ENCODE assay signal across 8 cellular contexts in genomic region chr9:26723486-26723885, GRCh38.
A peak's percentile ranks its signal among the peaks of the same experiment; 100 is the strongest.
DNase-seq lines count a peak whose midpoint lies in the region; ATAC-seq, FAIRE-seq and TF ChIP-seq lines count a peak whose summit lies in the region.

No MANE protein-coding gene starts in this region.

- H3K9ac ChIP-seq in PC-3 (ENCODE audit: low read length): no peak overlapping the region

- H3K4me1 ChIP-seq in PC-3 (ENCODE audit: insufficient read depth, low read length): no peaks in the 10 kb centered on the region
- H3K4me1 ChIP-seq in small intestine (ENCODE audit: control insufficient read depth in 2 of 2, insufficient read depth in 1 of 2, low read depth in 1 of 2, low read length in 1 of 2): peaks cover 0 to 2% of the 10 kb centered on the region in 2 donors

- H3K27ac ChIP-seq in PC-3 (ENCODE audit: low read length): no peak overlapping the region
- no peak overlapping the region for H3K27ac ChIP-seq in small intestine (ENCODE audit: low read depth in 1 of 2, low read length in 1 of 2)

- H2AFZ ChIP-seq in PC-3 (ENCODE audit: low read length): no peak overlapping the region

- no peak for TF ChIP-seq POLR2A in erythroblast (IDR thresholded peaks at IDR 0.05; ENCODE audit: low read length)

- TF ChIP-seq CTCF in PC-3 (conservative IDR thresholded peaks at IDR 0.05; ENCODE audit: low read depth, low read length): peak; percentile 62

- WGBS in small intestine, 3 donors: 16 to 27% (median 16%) methylated on average over 9 of the region's 9 CpGs

- H3K9me3 ChIP-seq in PC-3 (ENCODE audit: low read length) (no peaks in the 10 kb centered on the region), small intestine (ENCODE audit: control insufficient read depth, low read depth) (no peaks in the 10 kb centered on the region)

- no TSS peak for BruUV-seq in PC-3 (replicated peaks; lab: Mats Ljungman, UMichigan)

- H3K79me2 ChIP-seq in PC-3 (ENCODE audit: low read length): no peaks in the 10 kb centered on the region

- H3K4me3 Mint-ChIP-seq in activated naive CD4-positive, alpha-beta T cell treated with anti-CD3 and anti-CD28 coated beads for 36 hours: no peak overlapping the region

- peak; percentile 60 for ATAC-seq in HG02798 (IDR thresholded peaks at IDR 0.05; ENCODE audit: poor library complexity, unreplicated experiment)
- peak; percentile 54 for ATAC-seq in PC-3
- ATAC-seq in HG02840 (IDR thresholded peaks at IDR 0.05; ENCODE audit: low FRiP score, unreplicated experiment): no peak

- no peak overlapping the region for H3K4me2 ChIP-seq in PC-3 (ENCODE audit: low read length)

- no peaks in the 10 kb centered on the region for H4K20me1 ChIP-seq in PC-3 (ENCODE audit: low read length)

- no peak overlapping the region for H3K27ac Mint-ChIP-seq in activated naive CD4-positive, alpha-beta T cell treated with anti-CD3 and anti-CD28 coated beads for 36 hours

- H3K9me3 Mint-ChIP-seq in activated naive CD4-positive, alpha-beta T cell treated with anti-CD3 and anti-CD28 coated beads for 36 hours: no peaks in the 10 kb centered on the region

- H3K36me3 ChIP-seq in PC-3 (ENCODE audit: low read depth, low read length): no peaks in the 10 kb centered on the region
- no peaks in the 10 kb centered on the region for H3K36me3 ChIP-seq in small intestine (ENCODE audit: control insufficient read depth in 2 of 2, insufficient read depth in 2 of 2, low read length in 2 of 2)

- no peak for FAIRE-seq in small intestine (lab: Jason Lieb, UNC)

- no peaks in the 10 kb centered on the region for H3F3A ChIP-seq in PC-3 (ENCODE audit: low read length, unreplicated experiment)

- H3K9me2 ChIP-seq in PC-3 (replicated peaks; ENCODE audit: low read length): no peaks in the 10 kb centered on the region

- POLR2A ChIA-PET in PC-3 (lab: Charles Lee; ENCODE audit: unreplicated experiment): no interaction called here

- H3K27me3 ChIP-seq in PC-3 (ENCODE audit: low read length): peaks cover 33% of the 10 kb centered on the region
- H3K27me3 ChIP-seq in small intestine (ENCODE audit: control insufficient read depth in 2 of 2, insufficient read depth in 2 of 2, low read length in 2 of 2): peaks cover 0 to 1% of the 10 kb centered on the region in 2 donors

- peaks cover 12% of the 10 kb centered on the region for H3K27me3 Mint-ChIP-seq in activated naive CD4-positive, alpha-beta T cell treated with anti-CD3 and anti-CD28 coated beads for 36 hours (ENCODE audit: low read depth)

- H3K36me3 Mint-ChIP-seq in activated naive CD4-positive, alpha-beta T cell treated with anti-CD3 and anti-CD28 coated beads for 36 hours (ENCODE audit: low read depth): no peaks in the 10 kb centered on the region

- CTCF ChIA-PET in activated naive CD4-positive, alpha-beta T cell treated with anti-CD3 and anti-CD28 coated beads for 36 hours (lab: Charles Lee): interaction anchor here (1.2 kb wide), 1 partner anchor 36 kb away, joined by 3 read pairs; no protein-coding TSS in a partner anchor
- CTCF ChIA-PET in PC-3 (lab: Charles Lee): interaction anchor here (0.7 kb wide), 1 partner anchor 232 kb away, joined by 10 read pairs; no protein-coding TSS in a partner anchor

- H3K4me1 Mint-ChIP-seq in activated naive CD4-positive, alpha-beta T cell treated with anti-CD3 and anti-CD28 coated beads for 36 hours (ENCODE audit: low read depth): no peaks in the 10 kb centered on the region

- DNase-seq in activated naive CD4-positive, alpha-beta T cell treated with anti-CD3 and anti-CD28 coated beads for 36 hours: peak; percentile 25
- no peak for DNase-seq in activated naive CD4-positive, alpha-beta T cell treated with anti-CD3 and anti-CD28 coated beads, Interleukin-2, amount 50 U/mL, for 16 hours
- DNase-seq in PC-3 (peak; percentile 57), erythroblast (lab: John Stamatoyannopoulos, UW) (peak; percentile 21 to 37), small intestine (peak; percentile 63), GF-D8 (lab: John Stamatoyannopoulos, UW) (no peak)

- intact Hi-C loops in activated naive CD4-positive, alpha-beta T cell treated with anti-CD3 and anti-CD28 coated beads for 36 hours (cut with micrococcal nuclease): loop anchor here (1.0 kb wide), 1 partner anchor 133 kb away; no protein-coding TSS in a partner anchor
- intact Hi-C loops in PC-3 (cut with micrococcal nuclease): no loop called here

- H3K4me3 ChIP-seq in PC-3 (ENCODE audit: low read length) (no peak overlapping the region), small intestine (ENCODE audit: low read depth in 1 of 2, low read length in 2 of 2) (no peak overlapping the region)

Comparison
In these comparisons a context has a peak if more than half of its experiments do, and no peak if none do; other contexts are left out.
1. DNase-seq: peak in activated naive CD4-positive, alpha-beta T cell treated with anti-CD3 and anti-CD28 coated beads for 36 hours (single experiment), PC-3 (single experiment), erythroblast (2 of 2) and small intestine (single experiment); none in activated naive CD4-positive, alpha-beta T cell treated with anti-CD3 and anti-CD28 coated beads, Interleukin-2, amount 50 U/mL, for 16 hours (single experiment) and GF-D8 (single experiment).